9 cellular contexts compared by ENCODE assay signal in genomic region chr17:40547079-40547784, GRCh38. TPM values are rescaled to one million over a fixed set of nuclear protein-coding genes. Genes with fewer than 3 reads are reported as not detected.
DNase-seq lines count a peak whose midpoint lies in the region; ATAC-seq, FAIRE-seq and TF ChIP-seq lines count a peak whose summit lies in the region.
"Had no signal": no experiment of that assay in that cellular context is flagged by ENCODE, and none has a peak within 500 bp of the region (broad histone marks: within the 10 kb centered on the region; RNA-seq: fewer than 3 reads in every experiment).

No MANE protein-coding gene starts in this region.

- DNase-seq in cardiac septum (ENCODE audit: low spot score) (peak; percentile 75), left ventricle myocardium superior (no peak), astrocyte of the hippocampus (ENCODE audit: low read depth, low spot score) (peak; percentile 60), trophoblast cell (no peak), H54 (ENCODE audit: insufficient read length, low spot score) (no peak), GM19238 (ENCODE audit: insufficient read length, low spot score) (no peak), right atrium auricular region (ENCODE audit: low spot score) (no peak)

- H4K8ac ChIP-seq in trophoblast cell (ENCODE audit: low read depth, low read length) = no peak overlapping the region

- peaks cover 42% of the 10 kb centered on the region for H3K79me1 ChIP-seq in trophoblast cell (ENCODE audit: low read length)

- H2BK120ac ChIP-seq in trophoblast cell (ENCODE audit: insufficient read depth, low read length, poor library complexity) = peak overlapping the region; percentile 46

- no peak overlapping the region for H4K12ac ChIP-seq in trophoblast cell (ENCODE audit: low read depth, low read length)

- H3K4me2 ChIP-seq in trophoblast cell (ENCODE audit: low read length) = no peak overlapping the region

- ATAC-seq in left ventricle myocardium superior = no peak
- ATAC-seq: Panc1 had no signal

- H3K9me3 ChIP-seq in trophoblast cell (ENCODE audit: insufficient read depth, low read depth, low read length) (peaks cover 1% of the 10 kb centered on the region), right atrium auricular region (no peaks in the 10 kb centered on the region)

- TF ChIP-seq POLR2A in Raji (IDR thresholded peaks at IDR 0.05; ENCODE audit: insufficient read depth, low read depth, low read length) (peak; percentile 35; the same call in 1 of the 2 replicates), H54 (IDR thresholded peaks at IDR 0.05; ENCODE audit: low read depth, low read length) (no peak)

- intact Hi-C loops in cardiac septum (cut with DNase I) (no loop called here), left ventricle myocardium superior (cut with micrococcal nuclease) (no loop called here)

- H3K23ac ChIP-seq in trophoblast cell (ENCODE audit: low read length) = no peak overlapping the region

- no peak overlapping the region for H3K27ac ChIP-seq in trophoblast cell (ENCODE audit: low read depth, low read length)
- peak overlapping the region in 1 of 2 donors; percentile 21 for H3K27ac ChIP-seq in right atrium auricular region

- FAIRE-seq in H54 (lab: Jason Lieb, UNC) = no peak

- H4K91ac ChIP-seq in trophoblast cell (ENCODE audit: low read depth, low read length) = peak overlapping the region; percentile 22

- H3K4me3 ChIP-seq in trophoblast cell (ENCODE audit: low read depth, low read length) = no peak overlapping the region
- no peak overlapping the region for H3K4me3 ChIP-seq in right atrium auricular region

- H3K9ac ChIP-seq in trophoblast cell (ENCODE audit: low read length) = no peak overlapping the region

- H3K18ac ChIP-seq in trophoblast cell (ENCODE audit: low read length) = peak overlapping the region; percentile 20

- H3K36me3 ChIP-seq in trophoblast cell (ENCODE audit: control insufficient read depth in 1 of 2, insufficient read depth in 2 of 2, low read length in 2 of 2) (no peaks in the 10 kb centered on the region), right atrium auricular region (no peaks in the 10 kb centered on the region)

- H2BK5ac ChIP-seq in trophoblast cell (ENCODE audit: low read depth, low read length, poor library complexity) = no peak overlapping the region

- H3K4me1 ChIP-seq in trophoblast cell (ENCODE audit: control insufficient read depth in 1 of 2, insufficient read depth in 2 of 2, low read length in 2 of 2) (peaks cover 40 to 47% of the 10 kb centered on the region in 2 experiments), right atrium auricular region (peaks cover 0 to 70% of the 10 kb centered on the region in 2 donors)

- H3K79me2 ChIP-seq in trophoblast cell (ENCODE audit: control insufficient read depth, insufficient read depth, low read length, poor library complexity) = no peaks in the 10 kb centered on the region

- H3K4ac ChIP-seq in trophoblast cell (ENCODE audit: low read depth, low read length) = no peak overlapping the region

- TF ChIP-seq CTCF in right atrium auricular region (IDR thresholded peaks at IDR 0.05) = no peak

- no peak overlapping the region for H2AFZ ChIP-seq in trophoblast cell (ENCODE audit: insufficient read depth, low read length, poor library complexity)

- H3K27me3 ChIP-seq in trophoblast cell (ENCODE audit: insufficient read depth, low read length) (no peaks in the 10 kb centered on the region), right atrium auricular region (no peaks in the 10 kb centered on the region)

- WGBS in trophoblast cell (ENCODE audit: extremely low coverage, insufficient coverage, insufficient read length) = no CpG with 5 or more reads among the region's 11 CpGs

- peak overlapping the region; percentile 7 for H3K14ac ChIP-seq in trophoblast cell (ENCODE audit: low read length)

- peak overlapping the region; percentile 56 for H2AK5ac ChIP-seq in trophoblast cell (ENCODE audit: low read length)

- H2BK12ac ChIP-seq in trophoblast cell (ENCODE audit: low read length) = peak overlapping the region; percentile 59

RNA-seq across cellular contexts. Expression of gene CCR7, which starts 18.0 kb away (rescaled TPM):
- total RNA-seq in cardiac septum (0.32 TPM), left ventricle myocardium superior (0.22 TPM), right atrium auricular region (under 1 TPM in 1 of 2 donors, not detected in 1; 0.28 TPM)
- polyA plus RNA-seq in trophoblast cell (2013) = 217 and 236 TPM in 2 replicates

RNA-seq across cellular contexts. Expression of gene TNS4, which starts 45.8 kb away (rescaled TPM):
- total RNA-seq in cardiac septum = not detected
- not detected for total RNA-seq in left ventricle myocardium superior
- 0.79 and 1.1 TPM in 2 replicates for polyA plus RNA-seq in trophoblast cell (2013)
- not detected for total RNA-seq in right atrium auricular region

Comparison
In these comparisons a context has a peak if more than half of its experiments do, and no peak if none do; other contexts are left out.
1. DNase-seq: peak in cardiac septum (single experiment) and astrocyte of the hippocampus (single experiment); none in left ventricle myocardium superior (single experiment), trophoblast cell (0 of 2), H54 (single experiment), GM19238 (single experiment) and right atrium auricular region (single experiment).